In genomic region chr9:98316445-98317133, GRCh38 we compare ENCODE assay signal across 1 cellular context.
TF ChIP-seq lines count a peak whose summit lies in the region.

No MANE protein-coding gene starts in this region.

TF ChIP-seq in K562, 482 proteins besides CTCF, POLR2A, EP300 and RAD21 (continued from another document and continues in another):
- TF ChIP-seq ZNF592 (IDR thresholded peaks at IDR 0.05) (0 out of 2 replicates have a peak, but pooled peaks have one; percentile 3), ETV1 (tag; conservative IDR thresholded peaks at IDR 0.05; ENCODE audit: low read depth) (no peak), TAF1 (IDR thresholded peaks at IDR 0.05; ENCODE audit: control insufficient read depth, extremely low read depth, insufficient read depth, low read length, severe bottlenecking) (no peak), ZZZ3 (IDR thresholded peaks at IDR 0.05) (no peak), LCOR (CRISPR knock-in tag; IDR thresholded peaks at IDR 0.05) (no peak), TRIM24 (IDR thresholded peaks at IDR 0.05) (peak in 1 of 2 experiments; percentile 15; a peak in 1 of 4 replicates), HMGXB4 (CRISPR knock-in tag; IDR thresholded peaks at IDR 0.05) (no peak), KDM4B (IDR thresholded peaks at IDR 0.05; ENCODE audit: borderline replicate concordance in 2 of 2, low read depth in 1 of 2) (no peak), NR4A1 (CRISPR knock-in tag; IDR thresholded peaks at IDR 0.05) (no peak), NR4A1 (tag; IDR thresholded peaks at IDR 0.05) (no peak), KAT7 (CRISPR knock-in tag; IDR thresholded peaks at IDR 0.05; ENCODE audit: borderline replicate concordance) (no peak), KAT8 (IDR thresholded peaks at IDR 0.05; ENCODE audit: low read depth) (no peak), MXI1 (IDR thresholded peaks at IDR 0.05; ENCODE audit: low read depth, low read length) (no peak), FOXK2 (conservative IDR thresholded peaks at IDR 0.05 in 1 of 2, IDR thresholded peaks at IDR 0.05 in 1 of 2; ENCODE audit: low read depth in 2 of 2) (no peak), ZBTB12 (CRISPR knock-in tag; IDR thresholded peaks at IDR 0.05) (no peak), ZNF277 (CRISPR knock-in tag; IDR thresholded peaks at IDR 0.05; ENCODE audit: borderline replicate concordance) (no peak), HDGF (IDR thresholded peaks at IDR 0.05) (no peak), SREBF1 (IDR thresholded peaks at IDR 0.05; ENCODE audit: borderline replicate concordance, low read depth, low read length) (no peak), ZBTB2 (IDR thresholded peaks at IDR 0.05) (no peak), DMBX1 (CRISPR knock-in tag; IDR thresholded peaks at IDR 0.05; ENCODE audit: borderline replicate concordance) (no peak; the same call in 1 of the 2 replicates), ZNF717 (CRISPR knock-in tag; IDR thresholded peaks at IDR 0.05) (no peak), DPF2 (IDR thresholded peaks at IDR 0.05) (peak; percentile 46; the same call in 1 of the 2 replicates), ZNF76 (CRISPR knock-in tag; IDR thresholded peaks at IDR 0.05; ENCODE audit: borderline replicate concordance) (no peak), DDX20 (tag; IDR thresholded peaks at IDR 0.05; ENCODE audit: low read depth) (no peak), PYGO2 (tag; IDR thresholded peaks at IDR 0.05) (no peak), THAP7 (CRISPR knock-in tag; IDR thresholded peaks at IDR 0.05) (no peak), ZNF184 (CRISPR knock-in tag; IDR thresholded peaks at IDR 0.05) (no peak), ADNP (tag; IDR thresholded peaks at IDR 0.05) (peak; percentile 69), RHOXF2B (CRISPR knock-in tag; conservative IDR thresholded peaks at IDR 0.05) (no peak), CHCHD3 (CRISPR knock-in tag; IDR thresholded peaks at IDR 0.05) (no peak), ZKSCAN3 (CRISPR knock-in tag; IDR thresholded peaks at IDR 0.05) (no peak), ZNF318 (IDR thresholded peaks at IDR 0.05; ENCODE audit: borderline replicate concordance in 1 of 2, low read depth in 1 of 2) (no peak), FOXO4 (CRISPR knock-in tag; IDR thresholded peaks at IDR 0.05) (no peak), TSC22D4 (tag; IDR thresholded peaks at IDR 0.05) (no peak), GATAD2A (IDR thresholded peaks at IDR 0.05) (no peak), ZNF561 (CRISPR knock-in tag; conservative IDR thresholded peaks at IDR 0.05) (no peak), ZNF780A (CRISPR knock-in tag; IDR thresholded peaks at IDR 0.05) (no peak), ZNF316 (IDR thresholded peaks at IDR 0.05) (peak; percentile 69)
- TF ChIP-seq, protein P1, sequence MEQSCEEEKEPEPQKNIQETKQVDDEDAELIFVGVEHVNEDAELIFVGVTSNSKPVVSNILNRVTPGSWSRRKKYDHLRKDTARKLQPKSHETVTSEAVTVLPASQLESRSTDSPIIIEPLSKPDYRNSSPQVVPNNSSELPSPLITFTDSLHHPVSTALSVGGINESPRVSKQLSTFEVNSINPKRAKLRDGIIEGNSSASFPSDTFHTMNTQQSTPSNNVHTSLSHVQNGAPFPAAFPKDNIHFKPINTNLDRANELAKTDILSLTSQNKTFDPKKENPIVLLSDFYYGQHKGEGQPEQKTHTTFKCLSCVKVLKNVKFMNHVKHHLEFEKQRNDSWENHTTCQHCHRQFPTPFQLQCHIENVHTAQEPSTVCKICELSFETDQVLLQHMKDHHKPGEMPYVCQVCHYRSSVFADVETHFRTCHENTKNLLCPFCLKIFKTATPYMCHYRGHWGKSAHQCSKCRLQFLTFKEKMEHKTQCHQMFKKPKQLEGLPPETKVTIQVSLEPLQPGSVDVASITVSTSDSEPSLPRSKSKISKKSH (CRISPR knock-in tag; IDR thresholded peaks at IDR 0.05): no peak
